Comparison of ENCODE assay signal across 10 cellular contexts in the genomic region with DNA sequence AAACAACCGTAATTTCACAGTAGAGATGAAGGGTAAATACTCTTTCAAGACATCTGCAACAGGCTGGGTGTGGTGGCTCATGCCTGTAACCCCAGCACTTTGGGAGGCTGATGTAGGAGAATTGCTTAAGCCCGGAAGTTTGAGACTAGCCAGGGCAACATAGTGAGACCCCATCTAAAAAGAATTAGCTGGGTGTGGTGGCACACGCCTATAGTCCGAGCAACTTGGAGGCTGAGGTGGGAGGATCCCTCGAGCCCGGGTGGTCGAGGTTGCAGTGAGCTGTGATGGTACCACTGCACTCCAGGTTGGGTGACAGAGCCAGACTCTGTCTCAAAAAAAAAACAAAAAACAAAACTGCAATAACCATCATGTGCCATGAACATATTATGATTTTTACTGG.
A peak's percentile ranks its signal among the peaks of the same experiment; 100 is the strongest.
DNase-seq lines count a peak whose midpoint lies in the region; TF ChIP-seq lines count a peak whose summit lies in the region.
"Had no signal": no experiment of that assay in that cellular context is flagged by ENCODE, and none has a peak within 500 bp of the region (broad histone marks: within the 10 kb centered on the region; RNA-seq: fewer than 3 reads in every experiment).

No MANE protein-coding gene starts in this region.

- no peak overlapping the region for H2BK120ac ChIP-seq in neuronal stem cell (ENCODE audit: low read depth, low read length)

- no peak overlapping the region for H2AFZ ChIP-seq in ACC112 (ENCODE audit: low read length, unreplicated experiment)
- peak overlapping the region; percentile 35 for H2AFZ ChIP-seq in mammary epithelial cell (ENCODE audit: low read depth, low read length)
- H2AFZ ChIP-seq in neuronal stem cell (ENCODE audit: low read length), result peak overlapping the region; percentile 89

- CTCF ChIA-PET in mammary epithelial cell (lab: Charles Lee; ENCODE audit: low non-redundant PET), result no interaction called here

- no peak overlapping the region for H2BK15ac ChIP-seq in neuronal stem cell (ENCODE audit: low read length)

- dilution Hi-C loops in mammary epithelial cell (cut with HindIII; ENCODE audit: low sequenced_read_pairs), result no loop called here

- H3K23ac ChIP-seq in neuronal stem cell (ENCODE audit: low read depth, low read length, poor library complexity), result no peak overlapping the region

- no peak overlapping the region for H3K4ac ChIP-seq in neuronal stem cell (ENCODE audit: low read length)

- H3K9ac ChIP-seq in mammary epithelial cell (ENCODE audit: insufficient read depth, low read length), result no peak overlapping the region
- H3K9ac ChIP-seq in neuronal stem cell (ENCODE audit: low read depth, low read length, poor library complexity), result no peak overlapping the region
- H3K9ac ChIP-seq: BLaER1 had no signal

- WGBS in mammary epithelial cell (ENCODE audit: low coverage, missing lambda C conversion rate), result 91% methylated on average over 7 of the region's 7 CpGs
- no CpG with 5 or more reads among the region's 7 CpGs for WGBS in neuronal stem cell (ENCODE audit: extremely low coverage in 2 of 2, insufficient read length in 2 of 2, insufficient replicate concordance in 1 of 2), 2 donors

- no peaks in the 10 kb centered on the region for H3K27me3 ChIP-seq in ACC112 (ENCODE audit: insufficient read depth, low read length)
- H3K27me3 ChIP-seq in mammary epithelial cell (ENCODE audit: insufficient read depth, low read length), result no peaks in the 10 kb centered on the region
- no peaks in the 10 kb centered on the region for H3K27me3 ChIP-seq in neuronal stem cell (ENCODE audit: control insufficient read depth in 3 of 3, insufficient read depth in 3 of 3, low read depth in 1 of 3, low read length in 3 of 3)
- H3K27me3 ChIP-seq: BLaER1 had no signal

- H2BK12ac ChIP-seq in neuronal stem cell (ENCODE audit: low read length), result no peak overlapping the region

- no peak overlapping the region for H2AK5ac ChIP-seq in neuronal stem cell (ENCODE audit: low read depth, low read length)

- H3K4me3 ChIP-seq in ACC112 (ENCODE audit: low read depth, low read length) (no peak overlapping the region), NB4 (ENCODE audit: low read depth, low read length) (peak overlapping the region; percentile 44), mammary epithelial cell (replicated peaks in 1 of 3; ENCODE audit: insufficient read depth in 1 of 3, low read depth in 2 of 3, low read length in 3 of 3) (no peak overlapping the region), neuronal stem cell (ENCODE audit: low read length in 2 of 2) (no peak overlapping the region)
- H3K4me3 ChIP-seq: BLaER1 had no signal

- intact Hi-C loops in mammary epithelial cell (cut with micrococcal nuclease), result no loop called here

- no peak overlapping the region for H4K91ac ChIP-seq in neuronal stem cell (ENCODE audit: low read depth, low read length, poor library complexity)

- H3K14ac ChIP-seq in neuronal stem cell (ENCODE audit: low read length), result no peak overlapping the region

- H3K4me1 ChIP-seq in ACC112 (ENCODE audit: control insufficient read depth, insufficient read depth, low read length, unreplicated experiment) (peaks cover 24% of the 10 kb centered on the region), mammary epithelial cell (ENCODE audit: insufficient read depth, low read length) (peaks cover 28% of the 10 kb centered on the region), neuronal stem cell (ENCODE audit: control insufficient read depth in 2 of 2, insufficient read depth in 1 of 2, low read depth in 1 of 2, low read length in 2 of 2) (peaks cover 5 to 11% of the 10 kb centered on the region in 2 donors)

- no peak for DNase-seq in NB4 (ENCODE audit: low read depth)
- DNase-seq in mammary epithelial cell, result no peak
- DNase-seq in neuronal stem cell (ENCODE audit: low spot score), result no peak
- DNase-seq in NK-92 (lab: John Stamatoyannopoulos, UW; ENCODE audit: unreplicated experiment), result no peak
- DNase-seq in H4 (ENCODE audit: low spot score), result no peak
- no peak for DNase-seq in NCI-H1694 (lab: John Stamatoyannopoulos, UW)
- DNase-seq in A172 (ENCODE audit: low spot score), result no peak

- in situ Hi-C loops in mammary epithelial cell (cut with MboI; ENCODE audit: low sequenced_read_pairs in 2 of 2), result no loop called here

- H3K79me1 ChIP-seq in neuronal stem cell (ENCODE audit: low read depth, low read length), result no peaks in the 10 kb centered on the region

- H2BK5ac ChIP-seq in neuronal stem cell (ENCODE audit: low read length), result no peak overlapping the region

- peak overlapping the region; percentile 70 for H3K27ac ChIP-seq in ACC112 (ENCODE audit: low read depth, low read length)
- peak overlapping the region; percentile 84 for H3K27ac ChIP-seq in mammary epithelial cell (ENCODE audit: insufficient read depth, low read depth, low read length)
- H3K27ac ChIP-seq in neuronal stem cell (replicated peaks; ENCODE audit: low read length), result no peak overlapping the region
- H3K27ac ChIP-seq: BLaER1, VCaP had no signal

- TF ChIP-seq POLR2A in NB4 (IDR thresholded peaks at IDR 0.05; ENCODE audit: extremely low read depth, insufficient read length), result no peak

- H3K4me2 ChIP-seq in mammary epithelial cell (ENCODE audit: insufficient read depth, low read depth, low read length), result no peak overlapping the region
- H3K4me2 ChIP-seq in neuronal stem cell (ENCODE audit: insufficient read depth, low read length, poor library complexity, severe bottlenecking), result no peak overlapping the region

- H3K18ac ChIP-seq in neuronal stem cell (ENCODE audit: low read length), result no peak overlapping the region

- no peak overlapping the region for H4K8ac ChIP-seq in neuronal stem cell (ENCODE audit: low read depth, low read length)

- H3K9me3 ChIP-seq in mammary epithelial cell (replicated peaks; ENCODE audit: insufficient read depth, low read length) (no peaks in the 10 kb centered on the region), neuronal stem cell (replicated peaks in 1 of 2; ENCODE audit: control insufficient read depth in 2 of 2, insufficient read depth in 1 of 2, low read depth in 1 of 2, low read length in 2 of 2) (no peaks in the 10 kb centered on the region)

- no TSS peak for BruUV-seq in mammary epithelial cell (replicated peaks; lab: Mats Ljungman, UMichigan)

- no peaks in the 10 kb centered on the region for H3K79me2 ChIP-seq in ACC112 (ENCODE audit: control insufficient read depth, insufficient read depth, low read length, unreplicated experiment)
- no peaks in the 10 kb centered on the region for H3K79me2 ChIP-seq in mammary epithelial cell (ENCODE audit: insufficient read depth, low read length)

- TF ChIP-seq CTCF in NB4 (IDR thresholded peaks at IDR 0.05; ENCODE audit: low read depth, low read length) (no peak), mammary epithelial cell (conservative IDR thresholded peaks at IDR 0.05 in 1 of 2, IDR thresholded peaks at IDR 0.05 in 1 of 2; ENCODE audit: extremely low read depth in 1 of 2, insufficient read depth in 1 of 2, low read depth in 1 of 2, low read length in 2 of 2) (no peak)

- no peaks in the 10 kb centered on the region for H4K20me1 ChIP-seq in mammary epithelial cell (ENCODE audit: insufficient read depth, low read length)
- H4K20me1 ChIP-seq: BLaER1 had no signal

- H3K36me3 ChIP-seq in ACC112 (ENCODE audit: insufficient read depth, low read length) (no peaks in the 10 kb centered on the region), mammary epithelial cell (ENCODE audit: insufficient read depth, low read length) (no peaks in the 10 kb centered on the region), neuronal stem cell (replicated peaks in 1 of 2; ENCODE audit: control insufficient read depth in 2 of 2, insufficient read depth in 2 of 2, low read length in 2 of 2) (no peaks in the 10 kb centered on the region)
